Comparison of ENCODE assay signal across 31 cellular contexts in genomic region chr10:29886299-29886698, GRCh38.
"Had no signal": no experiment of that assay in that cellular context is flagged by ENCODE, and none has a peak within 500 bp of the region (broad histone marks: within the 10 kb centered on the region; RNA-seq: fewer than 3 reads in every experiment).

No MANE protein-coding gene starts in this region.

- H3K36me3 ChIP-seq: heart right ventricle, left lung, lower lobe of right lung, prostate gland, sigmoid colon, stomach, tibial nerve, WERI-Rb-1 had no signal

- H3K27me3 ChIP-seq: heart right ventricle, left lung, sigmoid colon, stomach, tibial nerve had no signal

- H3K27ac Mint-ChIP-seq: activated naive CD8-positive, alpha-beta T cell treated with anti-CD3 and anti-CD28 coated beads for 36 hours; dendritic cell treated with granulocyte-macrophage colony-stimulating factor and Interleukin-4, amounts not matched to agents 40 ng/mL and 50 ng/mL, for 4 days; endodermal cell; stimulated activated memory B cell treated with anti-CD40 and anti-IgM and Interleukin-4, amounts not matched to agents 10 μg/mL and 1 μg/mL and 100 μg/mL, for 72 hours; T-helper 17 cell had no signal

- H3K27me3 Mint-ChIP-seq: activated naive CD8-positive, alpha-beta T cell treated with anti-CD3 and anti-CD28 coated beads for 36 hours had no signal

- H3K4me1 Mint-ChIP-seq: activated naive CD8-positive, alpha-beta T cell treated with anti-CD3 and anti-CD28 coated beads for 36 hours; endodermal cell; naive B cell; stimulated activated memory B cell treated with anti-CD40 and anti-IgM and Interleukin-4, amounts not matched to agents 10 μg/mL and 1 μg/mL and 100 μg/mL, for 72 hours; T-helper 17 cell had no signal

- H3K4me3 Mint-ChIP-seq: activated naive CD8-positive, alpha-beta T cell treated with anti-CD3 and anti-CD28 coated beads for 36 hours; dendritic cell treated with granulocyte-macrophage colony-stimulating factor and Interleukin-4, amounts not matched to agents 40 ng/mL and 50 ng/mL, for 4 days; endodermal cell; stimulated activated memory B cell treated with anti-CD40 and anti-IgM and Interleukin-4, amounts not matched to agents 10 μg/mL and 1 μg/mL and 100 μg/mL, for 72 hours; T-helper 17 cell had no signal

- H3K27ac ChIP-seq: foreskin keratinocyte, heart right ventricle, left lung, lower lobe of right lung, prostate gland, sigmoid colon, stomach, tibial nerve, WERI-Rb-1 had no signal

- H3K9me3 Mint-ChIP-seq: activated naive CD8-positive, alpha-beta T cell treated with anti-CD3 and anti-CD28 coated beads for 36 hours; dendritic cell treated with granulocyte-macrophage colony-stimulating factor and Interleukin-4, amounts not matched to agents 40 ng/mL and 50 ng/mL, for 4 days; endodermal cell; stimulated activated memory B cell treated with anti-CD40 and anti-IgM and Interleukin-4, amounts not matched to agents 10 μg/mL and 1 μg/mL and 100 μg/mL, for 72 hours had no signal

- H3K36me3 Mint-ChIP-seq: activated naive CD8-positive, alpha-beta T cell treated with anti-CD3 and anti-CD28 coated beads for 36 hours; naive B cell; stimulated activated memory B cell treated with anti-CD40 and anti-IgM and Interleukin-4, amounts not matched to agents 10 μg/mL and 1 μg/mL and 100 μg/mL, for 72 hours had no signal

- H3K4me1 ChIP-seq: foreskin keratinocyte, left lung, lower lobe of right lung, prostate gland had no signal

- H3K4me3 ChIP-seq: heart right ventricle, left lung, lower lobe of right lung, prostate gland, sigmoid colon, stomach, tibial nerve had no signal

- DNase-seq: activated CD4-positive, alpha-beta T cell treated with anti-CD3 and anti-CD28 coated beads for 48 hours; activated CD4-positive, alpha-beta T cell treated with anti-CD3 and anti-CD28 coated beads, Interleukin-2, amount 50 U/mL, for 48 hours; activated CD8-positive, alpha-beta memory T cell treated with anti-CD3 and anti-CD28 coated beads for 24 hours; activated effector memory CD4-positive, alpha-beta T cell treated with Interleukin-2 at 50 U/mL for 16 hours; activated naive CD4-positive, alpha-beta T cell treated with Interleukin-2 at 50 U/mL for 16 hours; activated naive CD8-positive, alpha-beta T cell treated with anti-CD3 and anti-CD28 coated beads for 36 hours; amniotic stem cell; central memory CD4-positive, alpha-beta T cell; endodermal cell; foreskin keratinocyte; heart right ventricle; kidney glomerular epithelial cell; left lung; lower lobe of right lung; mesendoderm; naive B cell; retina; sigmoid colon; small intestine; stimulated activated CD4-positive, alpha-beta T cell treated with anti-CD3 and anti-CD28 coated beads, Interleukin-4, amount 100 ng/mL, for 24 hours; stomach; T-helper 17 cell; T1000; WERI-Rb-1 had no signal

- ATAC-seq: activated CD4-positive, CD25-positive, alpha-beta regulatory T cell treated with anti-CD3 and anti-CD28 coated beads, Interleukin-2, amount 50 U/mL, for 24 hours; esophagus mucosa; foreskin keratinocyte; heart right ventricle; left lung; lower lobe of right lung; SK-N-SH treated with all-trans-retinoic acid at 6 μM for 48 hours; T-helper 17 cell had no signal

- H3K9me3 ChIP-seq: heart right ventricle, left lung, lower lobe of right lung, prostate gland, sigmoid colon, stomach, tibial nerve had no signal
